Comparison of ENCODE assay signal across 8 cellular contexts in genomic region chr12:6613776-6614512, GRCh38. TPM values are rescaled to one million over a fixed set of nuclear protein-coding genes. Genes with fewer than 3 reads are reported as not detected.
DNase-seq lines count a peak whose midpoint lies in the region; ATAC-seq and TF ChIP-seq lines count a peak whose summit lies in the region.

No MANE protein-coding gene starts in this region.

- intact Hi-C loops in sciatic nerve (cut with DNase I) = no loop called here

- ATAC-seq in sciatic nerve = peak; percentile 90
- no peak for ATAC-seq in GM18502 (IDR thresholded peaks at IDR 0.05; ENCODE audit: poor library complexity, unreplicated experiment)

- DNase-seq in A172 (ENCODE audit: low spot score) (peak; percentile 92), NCI-H146 (lab: John Stamatoyannopoulos, UW) (peak; percentile 100), SW 1271 (lab: John Stamatoyannopoulos, UW) (peak; percentile 60 to 67), cerebellar nuclear complex (lab: John Stamatoyannopoulos, UW) (peak; percentile 86 to 88), iPS-NIHi7 (ENCODE audit: extremely low spot score) (peak; percentile 91), sciatic nerve (ENCODE audit: low spot score) (peak; percentile 94)

- TF ChIP-seq CTCF in GM12872 (IDR thresholded peaks at IDR 0.05; ENCODE audit: insufficient read depth, low read depth, low read length) = peak; percentile 51

RNA-seq across cellular contexts. Expression of gene CHD4, which starts 6.8 kb away (rescaled TPM):
- 164 and 201 TPM in 2 replicates for total RNA-seq in A172 (2014; rRNA removed; shearing (Covaris generic))
- total RNA-seq in sciatic nerve = 245 TPM

RNA-seq across cellular contexts. Expression of gene LPAR5, which starts 21.8 kb away (rescaled TPM):
- 2.5 TPM in 2 replicates for total RNA-seq in A172 (2014; rRNA removed; shearing (Covaris generic))
- 2.9 TPM for total RNA-seq in sciatic nerve

RNA-seq across cellular contexts. Expression of gene ACRBP, which starts 33.3 kb away (rescaled TPM):
- 0.65 TPM in 1 of 2 replicates, not detected in the other for total RNA-seq in A172 (2014; rRNA removed; shearing (Covaris generic))
- 1.9 TPM for total RNA-seq in sciatic nerve

RNA-seq across cellular contexts. Expression of gene NOP2, which starts 45.9 kb away (rescaled TPM):
- total RNA-seq in A172 (2014; rRNA removed; shearing (Covaris generic)) = 53.9 and 59.8 TPM in 2 replicates
- 27.6 TPM for total RNA-seq in sciatic nerve

RNA-seq across cellular contexts. Expression of gene ING4, which starts 49.0 kb away (rescaled TPM):
- total RNA-seq in A172 (2014; rRNA removed; shearing (Covaris generic)) = 23.7 and 27.4 TPM in 2 replicates
- 42.1 TPM for total RNA-seq in sciatic nerve
